In the genomic region with DNA sequence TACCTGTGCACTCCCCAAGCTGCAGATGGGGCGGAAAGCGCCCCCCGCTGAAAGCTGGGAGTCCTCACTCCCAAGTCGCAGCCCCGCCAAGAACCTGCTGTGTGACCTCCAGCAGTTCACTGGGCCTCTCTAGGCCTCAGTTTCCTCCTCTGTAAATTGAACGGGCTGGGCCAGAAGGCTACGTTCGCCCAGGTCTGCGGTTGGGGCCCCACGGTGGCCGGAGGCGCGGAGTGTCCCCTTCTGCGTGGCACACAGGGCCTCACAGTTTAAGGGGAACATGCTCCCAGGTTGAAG, we compare ENCODE assay signal across 7 cellular contexts. TPM values are rescaled to one million over a fixed set of nuclear protein-coding genes. Genes with fewer than 3 reads are reported as not detected.
A peak's percentile ranks its signal among the peaks of the same experiment; 100 is the strongest.
DNase-seq lines count a peak whose midpoint lies in the region; ATAC-seq and TF ChIP-seq lines count a peak whose summit lies in the region.

No MANE protein-coding gene starts in this region.

- H3K36me3 ChIP-seq in HUES48 (ENCODE audit: control insufficient read depth, insufficient read depth, low read length) (no peaks in the 10 kb centered on the region), subcutaneous abdominal adipose tissue (ENCODE audit: control insufficient read depth in 5 of 5, insufficient read depth in 5 of 5, low read length in 5 of 5) (peaks cover 0 to 10% (median 6%) of the 10 kb centered on the region in 5 donors)

- no peak for TF ChIP-seq CTCF in omental fat pad (IDR thresholded peaks at IDR 0.05)

- H3K4me3 ChIP-seq in HUES48 (ENCODE audit: low read depth, low read length): peak overlapping the region; percentile 82
- peak overlapping the region; percentile 39 to 77 (median 71) for H3K4me3 ChIP-seq in subcutaneous abdominal adipose tissue (ENCODE audit: low read depth in 1 of 5, low read length in 5 of 5)

- H3K27me3 ChIP-seq in HUES48 (ENCODE audit: control insufficient read depth, insufficient read depth, low read length): no peaks in the 10 kb centered on the region
- H3K27me3 ChIP-seq in subcutaneous abdominal adipose tissue (ENCODE audit: control insufficient read depth in 5 of 5, insufficient read depth in 4 of 5, low read length in 5 of 5): no peaks in the 10 kb centered on the region

- H3K9ac ChIP-seq in HUES48 (ENCODE audit: low read depth, low read length) (peak overlapping the region; percentile 48; the same call in 1 of the 2 replicates), subcutaneous abdominal adipose tissue (ENCODE audit: low read length in 5 of 5) (peak overlapping the region in 4 of 5 donors; percentile 44 to 83 (median 76))

- H3K27ac ChIP-seq in HUES48 (ENCODE audit: low read depth, low read length) (no peak overlapping the region), subcutaneous abdominal adipose tissue (ENCODE audit: low read depth, low read length) (peak overlapping the region; percentile 70)

- ATAC-seq in activated T-helper 17 cell treated with anti-CD3 and anti-CD28 coated beads, Interleukin-2, amount 50 U/mL, for 72 hours (replicated peaks): no peak
- ATAC-seq in omental fat pad (ENCODE audit: low FRiP score): no peak

- H3K27ac Mint-ChIP-seq in activated T-helper 17 cell treated with anti-CD3 and anti-CD28 coated beads, Interleukin-2, amount 50 U/mL, for 72 hours: peak overlapping the region; percentile 76
- peak overlapping the region in 3 of 6 donors; percentile 40 to 69 (median 66) for H3K27ac Mint-ChIP-seq in immature natural killer cell

- H3K4me3 Mint-ChIP-seq in activated T-helper 17 cell treated with anti-CD3 and anti-CD28 coated beads, Interleukin-2, amount 50 U/mL, for 72 hours: peak overlapping the region; percentile 80
- peak overlapping the region; percentile 75 to 80 (median 78) for H3K4me3 Mint-ChIP-seq in immature natural killer cell

- H3K9me3 ChIP-seq in HUES48 (ENCODE audit: control insufficient read depth, insufficient read depth, low read length) (no peaks in the 10 kb centered on the region), subcutaneous abdominal adipose tissue (ENCODE audit: control insufficient read depth in 5 of 5, low read length in 5 of 5) (no peaks in the 10 kb centered on the region)

- H3K27me3 Mint-ChIP-seq in activated T-helper 17 cell treated with anti-CD3 and anti-CD28 coated beads, Interleukin-2, amount 50 U/mL, for 72 hours: no peaks in the 10 kb centered on the region
- no peaks in the 10 kb centered on the region for H3K27me3 Mint-ChIP-seq in immature natural killer cell (ENCODE audit: low read depth in 3 of 3)

- DNase-seq in immature natural killer cell (no peak), NCI-H1417 treated with DMSO at 0.1 percent for 48 hours (lab: John Stamatoyannopoulos, UW) (no peak), omental fat pad (ENCODE audit: low spot score) (no peak), DMS 273 (lab: John Stamatoyannopoulos, UW; ENCODE audit: unreplicated experiment) (no peak)

- H3K4me1 ChIP-seq in HUES48 (ENCODE audit: control insufficient read depth, insufficient read depth, low read length): peaks cover 7% of the 10 kb centered on the region
- H3K4me1 ChIP-seq in subcutaneous abdominal adipose tissue (ENCODE audit: control insufficient read depth in 5 of 5, insufficient read depth in 5 of 5, low read length in 5 of 5): peaks cover 0 to 18% (median 14%) of the 10 kb centered on the region in 5 donors

- H3K4me1 Mint-ChIP-seq in activated T-helper 17 cell treated with anti-CD3 and anti-CD28 coated beads, Interleukin-2, amount 50 U/mL, for 72 hours: no peaks in the 10 kb centered on the region
- H3K4me1 Mint-ChIP-seq in immature natural killer cell: peaks cover 6 to 15% of the 10 kb centered on the region in 2 donors

- H3K9me3 Mint-ChIP-seq in activated T-helper 17 cell treated with anti-CD3 and anti-CD28 coated beads, Interleukin-2, amount 50 U/mL, for 72 hours: no peaks in the 10 kb centered on the region
- no peaks in the 10 kb centered on the region for H3K9me3 Mint-ChIP-seq in immature natural killer cell

- peaks cover 8% of the 10 kb centered on the region for H3K36me3 Mint-ChIP-seq in activated T-helper 17 cell treated with anti-CD3 and anti-CD28 coated beads, Interleukin-2, amount 50 U/mL, for 72 hours (ENCODE audit: low read depth)
- H3K36me3 Mint-ChIP-seq in immature natural killer cell: no peaks in the 10 kb centered on the region

RNA-seq across cellular contexts. Expression of gene GALK1, which starts 0.6 kb away (rescaled TPM):
- total RNA-seq in activated T-helper 17 cell treated with anti-CD3 and anti-CD28 coated beads, Interleukin-2, amount 50 U/mL, for 72 hours: 10 to 100 TPM; 43.4 to 51.4 TPM
- 10 to 100 TPM; 25.1 to 86.7 (median 30.7) TPM for polyA plus RNA-seq in immature natural killer cell
- total RNA-seq in omental fat pad: 10 to 100 TPM; 15.9 to 51.5 (median 28.5) TPM

RNA-seq across cellular contexts. Expression of gene UNK, which starts 20.2 kb away (rescaled TPM):
- 10 to 100 TPM; 19.0 to 22.1 TPM for total RNA-seq in activated T-helper 17 cell treated with anti-CD3 and anti-CD28 coated beads, Interleukin-2, amount 50 U/mL, for 72 hours
- polyA plus RNA-seq in immature natural killer cell: 10 to 100 TPM; 26.0 to 48.4 (median 34.4) TPM
- total RNA-seq in omental fat pad: 10 to 100 TPM; 19.4 to 38.9 (median 24.3) TPM

RNA-seq across cellular contexts. Expression of gene ITGB4, which starts 43.1 kb away (rescaled TPM):
- 1 to 10 TPM in 1 of 2 donors, under 1 TPM in 1; 0.54 to 1.2 TPM for total RNA-seq in activated T-helper 17 cell treated with anti-CD3 and anti-CD28 coated beads, Interleukin-2, amount 50 U/mL, for 72 hours
- polyA plus RNA-seq in immature natural killer cell: under 1 TPM in 1 of 3 donors, not detected in 2; 0.24 TPM
- 10 to 100 TPM; 10.7 to 27.0 (median 17.3) TPM for total RNA-seq in omental fat pad

Comparison
In these comparisons a context has a peak if more than half of its experiments do, and no peak if none do; other contexts are left out.
1. RNA of gene ITGB4, which starts 43.1 kb away (total RNA-seq): 10.7 to 27.0 TPM in omental fat pad; 0.54 to 1.2 TPM in activated T-helper 17 cell treated with anti-CD3 and anti-CD28 coated beads, Interleukin-2, amount 50 U/mL, for 72 hours; every median in the first group is over 4 times any median in the second.